In genomic region chr7:22001345-22002004, GRCh38 we compare ENCODE assay signal across 8 cellular contexts. TPM values are rescaled to one million over a fixed set of nuclear protein-coding genes. Genes with fewer than 3 reads are reported as not detected.
DNase-seq lines count a peak whose midpoint lies in the region; ATAC-seq lines count a peak whose summit lies in the region.

No MANE protein-coding gene starts in this region.

- no peaks in the 10 kb centered on the region for H3K9me3 Mint-ChIP-seq in activated T-cell treated with anti-CD3 and anti-CD28 coated beads, Interleukin-2, amount 50 U/mL, for 72 hours

- no peak overlapping the region for H3K27ac Mint-ChIP-seq in activated T-cell treated with anti-CD3 and anti-CD28 coated beads, Interleukin-2, amount 50 U/mL, for 72 hours

- ATAC-seq in Right ventricle myocardium superior (ENCODE audit: poor library complexity) (peak; percentile 79), HG02610 (IDR thresholded peaks at IDR 0.05; ENCODE audit: unreplicated experiment) (peak; percentile 63), HG02852 (IDR thresholded peaks at IDR 0.05; ENCODE audit: unreplicated experiment) (no peak)
- ATAC-seq in activated T-cell treated with anti-CD3 and anti-CD28 coated beads, Interleukin-2, amount 50 U/mL, for 72 hours (replicated peaks in 1 of 2): peak; percentile 37 to 43

- H3K4me1 Mint-ChIP-seq in activated T-cell treated with anti-CD3 and anti-CD28 coated beads, Interleukin-2, amount 50 U/mL, for 72 hours (ENCODE audit: low read depth): peaks cover 6% of the 10 kb centered on the region

- H3K36me3 Mint-ChIP-seq in activated T-cell treated with anti-CD3 and anti-CD28 coated beads, Interleukin-2, amount 50 U/mL, for 72 hours (ENCODE audit: insufficient read depth in 2 of 2): no peaks in the 10 kb centered on the region

- intact Hi-C loops in Right ventricle myocardium superior (cut with DNase I): no loop called here
- intact Hi-C loops in cardiac septum (cut with DNase I): loop anchor here (10.0 kb wide), 2 partner anchors 227 to 737 kb away; no protein-coding TSS in a partner anchor

- DNase-seq in Right ventricle myocardium superior (no peak), cardiac septum (ENCODE audit: low spot score) (no peak), NCI-H2227 treated with DMSO at 0.1 percent for 48 hours (lab: John Stamatoyannopoulos, UW) (peak; percentile 38), glomerular visceral epithelial cell (ENCODE audit: extremely low spot score) (peak; percentile 60), pulmonary artery endothelial cell (ENCODE audit: low read depth, low spot score) (peak; percentile 56)
- DNase-seq in activated T-cell treated with anti-CD3 and anti-CD28 coated beads, Interleukin-2, amount 50 U/mL, for 72 hours: peak; percentile 9 to 51

- H3K4me3 Mint-ChIP-seq in activated T-cell treated with anti-CD3 and anti-CD28 coated beads, Interleukin-2, amount 50 U/mL, for 72 hours: peak overlapping the region in 1 of 2 donors; percentile 5

- H3K27me3 Mint-ChIP-seq in activated T-cell treated with anti-CD3 and anti-CD28 coated beads, Interleukin-2, amount 50 U/mL, for 72 hours (ENCODE audit: low read depth): peaks cover 15% of the 10 kb centered on the region

RNA-seq across cellular contexts. Expression of gene CDCA7L, which starts 55.8 kb away (rescaled TPM):
- total RNA-seq in Right ventricle myocardium superior (62.5 TPM), cardiac septum (12.6 TPM), pulmonary artery endothelial cell (107 and 175 TPM in 2 replicates)
- total RNA-seq in activated T-cell treated with anti-CD3 and anti-CD28 coated beads, Interleukin-2, amount 50 U/mL, for 72 hours: 10 to 100 TPM; 35.1 to 49.1 TPM

Comparison
In these comparisons a context has a peak if more than half of its experiments do, and no peak if none do; other contexts are left out.
1. DNase-seq: peak in NCI-H2227 treated with DMSO at 0.1 percent for 48 hours (single experiment), activated T-cell treated with anti-CD3 and anti-CD28 coated beads, Interleukin-2, amount 50 U/mL, for 72 hours (2 of 2), glomerular visceral epithelial cell (single experiment) and pulmonary artery endothelial cell (single experiment); none in Right ventricle myocardium superior (single experiment) and cardiac septum (single experiment).